In the genomic region with DNA sequence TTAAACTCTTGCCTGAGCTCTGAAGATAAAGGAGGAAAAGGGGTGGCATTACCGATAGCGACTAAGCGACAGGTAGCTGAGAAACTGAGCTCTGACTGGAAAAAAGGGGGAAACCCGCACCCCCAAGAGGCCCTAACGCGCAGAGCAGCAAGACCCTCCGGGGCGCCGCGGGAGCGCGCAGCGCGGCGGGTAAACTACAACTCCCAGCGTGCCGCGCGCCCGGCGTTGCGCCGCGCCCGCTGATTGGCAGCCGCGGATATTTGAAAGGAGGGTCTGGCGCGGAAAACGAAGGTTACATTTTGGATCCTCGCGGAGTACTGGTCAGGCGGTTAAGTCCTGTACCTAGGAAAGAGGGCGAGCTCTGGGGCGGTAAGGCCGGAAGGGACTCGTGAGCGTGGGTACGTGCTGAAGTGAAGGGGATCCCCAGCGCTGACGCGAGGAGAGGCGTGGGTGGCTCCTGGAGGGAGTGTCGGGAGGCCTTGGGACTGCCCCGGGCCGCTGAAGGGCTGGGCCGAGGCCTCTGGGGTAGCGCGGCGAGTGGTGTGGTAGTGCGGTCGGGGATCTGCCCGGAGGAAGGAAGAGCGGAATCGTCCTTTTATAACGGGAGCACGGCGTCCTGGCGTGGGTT, we compare ENCODE assay signal across 8 cellular contexts. TPM values are rescaled to one million over a fixed set of nuclear protein-coding genes. Genes with fewer than 3 reads are reported as not detected.
DNase-seq lines count a peak whose midpoint lies in the region; ATAC-seq and TF ChIP-seq lines count a peak whose summit lies in the region.

Gene ESPL1, plus strand, starts transcription at position 291 of the 628 bp plus-strand sequence. CDS start 468 bp downstream, outside the sequence.

- peaks cover 21% of the 10 kb centered on the region for H3K4me1 Mint-ChIP-seq in activated T-cell treated with anti-CD3 and anti-CD28 coated beads, Interleukin-2, amount 50 U/mL, for 4 hours (ENCODE audit: low read depth)
- peaks cover 22 to 23% of the 10 kb centered on the region in 2 donors for H3K4me1 Mint-ChIP-seq in natural killer cell

- H3K9ac ChIP-seq in HUES6 (ENCODE audit: low read length), result peak within 1 kb of the TSS; percentile 86
- H3K9ac ChIP-seq in fibroblast of lung (ENCODE audit: insufficient read depth, low read length), result peak within 1 kb of the TSS; percentile 61

- peaks cover 4% of the 10 kb centered on the region; the same call in 1 of the 2 replicates for H3K4me1 ChIP-seq in HUES6 (ENCODE audit: control insufficient read depth, insufficient read depth, low read length)
- H3K4me1 ChIP-seq in Panc1 (ENCODE audit: control insufficient read depth, insufficient read depth, low read length), result peaks cover 20% of the 10 kb centered on the region
- H3K4me1 ChIP-seq in fibroblast of lung (ENCODE audit: control insufficient read depth, extremely low read depth, insufficient read depth, low read length), result peaks cover 11% of the 10 kb centered on the region

- H2AFZ ChIP-seq in fibroblast of lung (ENCODE audit: low read length), result peak within 1 kb of the TSS; percentile 92

- BruUV-seq in Panc1 (replicated peaks; lab: Mats Ljungman, UMichigan), result no TSS peak

- TF ChIP-seq CTCF in Panc1 (IDR thresholded peaks at IDR 0.05) (no peak), fibroblast of lung (conservative IDR thresholded peaks at IDR 0.05 in 1 of 2, IDR thresholded peaks at IDR 0.05 in 1 of 2; ENCODE audit: low read depth in 1 of 2, low read length in 2 of 2) (peak; percentile 21 to 27), natural killer cell (IDR thresholded peaks at IDR 0.05) (no peak)

- intact Hi-C loops in Panc1 (cut with micrococcal nuclease; ENCODE audit: unreplicated experiment), result no loop called here
- intact Hi-C loops in natural killer cell (cut with micrococcal nuclease), result loop anchor here (1.0 to 5.0 kb wide), 2 partner anchors 16 to 46 kb away; a partner anchor contains a TSS

- H3K9me3 Mint-ChIP-seq in activated T-cell treated with anti-CD3 and anti-CD28 coated beads, Interleukin-2, amount 50 U/mL, for 4 hours, result no peaks in the 10 kb centered on the region
- no peaks in the 10 kb centered on the region for H3K9me3 Mint-ChIP-seq in natural killer cell

- ATAC-seq in GM21447 (IDR thresholded peaks at IDR 0.05; ENCODE audit: unreplicated experiment), result peak; percentile 84
- ATAC-seq in Panc1, result peak; percentile 95
- peak; percentile 91 to 92 for ATAC-seq in activated T-cell treated with anti-CD3 and anti-CD28 coated beads, Interleukin-2, amount 50 U/mL, for 4 hours
- ATAC-seq in natural killer cell, result peak; percentile 90 to 93 (median 90)
- peak; percentile 90 for ATAC-seq in stimulated activated naive CD8-positive, alpha-beta T cell treated with anti-CD3 and anti-CD28 coated beads, Interleukin-15, Interleukin-2, amounts not matched to agents 100 U/mL and 50 U/mL, for 24 hours

- POLR2A ChIA-PET in Panc1 (lab: Charles Lee), result interaction anchor here (0.5 to 0.9 kb wide), 4 partner anchors 42 to 463 kb away, joined by 3 to 8 read pairs (median 4); no protein-coding TSS in a partner anchor

- CTCF ChIA-PET in Panc1 (lab: Charles Lee), result interaction anchor here (0.6 to 1.7 kb wide), 5 partner anchors 17 to 561 kb away, joined by 3 to 7 read pairs (median 3); partner anchors contain the start of gene AAAS

- H3K27me3 ChIP-seq in HUES6 (ENCODE audit: control insufficient read depth, insufficient read depth, low read length) (no peaks in the 10 kb centered on the region), Panc1 (ENCODE audit: control insufficient read depth, insufficient read depth, low read length) (no peaks in the 10 kb centered on the region), fibroblast of lung (ENCODE audit: control insufficient read depth, insufficient read depth, low read length) (no peaks in the 10 kb centered on the region)

- H4K20me1 ChIP-seq in fibroblast of lung (ENCODE audit: control insufficient read depth, extremely low read depth, insufficient read depth, low read length), result no peaks in the 10 kb centered on the region

- peak within 1 kb of the TSS; percentile 97 for H3K4me2 ChIP-seq in fibroblast of lung (ENCODE audit: extremely low read depth, insufficient read depth, low read length)

- no peaks in the 10 kb centered on the region for H3K27me3 Mint-ChIP-seq in activated T-cell treated with anti-CD3 and anti-CD28 coated beads, Interleukin-2, amount 50 U/mL, for 4 hours (ENCODE audit: low read depth)
- no peaks in the 10 kb centered on the region for H3K27me3 Mint-ChIP-seq in natural killer cell (ENCODE audit: low read depth in 2 of 2)

- H3K9me3 ChIP-seq in HUES6 (ENCODE audit: control insufficient read depth, insufficient read depth, low read depth, low read length) (no peaks in the 10 kb centered on the region), Panc1 (ENCODE audit: control insufficient read depth, insufficient read depth, low read depth, low read length) (no peaks in the 10 kb centered on the region), fibroblast of lung (ENCODE audit: control insufficient read depth, insufficient read depth, low read depth, low read length) (no peaks in the 10 kb centered on the region)

- peaks cover 26% of the 10 kb centered on the region for H3K79me2 ChIP-seq in fibroblast of lung (ENCODE audit: control insufficient read depth, insufficient read depth, low read length)

- DNase-seq in DMS53 (lab: John Stamatoyannopoulos, UW), result peak; percentile 81
- no peak for DNase-seq in Panc1 (ENCODE audit: low read depth, low spot score)
- peak; percentile 74 for DNase-seq in activated T-cell treated with anti-CD3 and anti-CD28 coated beads, Interleukin-2, amount 50 U/mL, for 4 hours
- peak; percentile 70 to 72 for DNase-seq in fibroblast of lung (ENCODE audit: low read depth in 2 of 2)
- peak; percentile 76 for DNase-seq in natural killer cell
- DNase-seq in stimulated activated naive CD8-positive, alpha-beta T cell treated with anti-CD3 and anti-CD28 coated beads, Interleukin-15, Interleukin-2, amounts not matched to agents 100 U/mL and 50 U/mL, for 24 hours, result peak; percentile 93

- peak within 1 kb of the TSS; percentile 96 for H3K4me3 ChIP-seq in HUES6 (ENCODE audit: low read depth, low read length)
- peak within 1 kb of the TSS; percentile 76 to 82 for H3K4me3 ChIP-seq in Panc1 (ENCODE audit: low read depth in 2 of 2, low read length in 2 of 2)
- peak within 1 kb of the TSS; percentile 56 to 93 (median 88) for H3K4me3 ChIP-seq in fibroblast of lung (replicated peaks in 1 of 4; ENCODE audit: control extremely low read depth in 1 of 4, insufficient read depth in 1 of 4, low read depth in 3 of 4, low read length in 4 of 4)

- no peaks in the 10 kb centered on the region for H3K36me3 Mint-ChIP-seq in activated T-cell treated with anti-CD3 and anti-CD28 coated beads, Interleukin-2, amount 50 U/mL, for 4 hours (ENCODE audit: insufficient read depth)
- no peaks in the 10 kb centered on the region for H3K36me3 Mint-ChIP-seq in natural killer cell

- in situ Hi-C loops in Panc1 (cut with HindIII; ENCODE audit: low pct_unique_long_range_greater_than_20kb, low sequenced_read_pairs), result no loop called here

- H3K27ac Mint-ChIP-seq in natural killer cell, result peak within 1 kb of the TSS; percentile 91 to 93

- peak within 1 kb of the TSS; percentile 99 for H3K4me3 Mint-ChIP-seq in activated T-cell treated with anti-CD3 and anti-CD28 coated beads, Interleukin-2, amount 50 U/mL, for 4 hours
- H3K4me3 Mint-ChIP-seq in natural killer cell, result peak within 1 kb of the TSS; percentile 99

- H3K36me3 ChIP-seq in HUES6 (ENCODE audit: control insufficient read depth, insufficient read depth, low read length), result peaks cover 30% of the 10 kb centered on the region
- H3K36me3 ChIP-seq in Panc1 (ENCODE audit: control insufficient read depth, insufficient read depth, low read length), result no peaks in the 10 kb centered on the region; the same call in none of the 2 replicates
- H3K36me3 ChIP-seq in fibroblast of lung (ENCODE audit: control insufficient read depth, insufficient read depth, low read length), result peaks cover 2% of the 10 kb centered on the region

- H3K27ac ChIP-seq in HUES6 (ENCODE audit: low read depth, low read length), result peak within 1 kb of the TSS; percentile 28; the same call in 1 of the 2 replicates
- peak within 1 kb of the TSS; percentile 86 for H3K27ac ChIP-seq in Panc1 (ENCODE audit: low read length)
- peak within 1 kb of the TSS; percentile 85 for H3K27ac ChIP-seq in fibroblast of lung (ENCODE audit: insufficient read depth, low read length)

RNA-seq across cellular contexts. Expression of gene ESPL1, which starts in this region (rescaled TPM):
- total RNA-seq in Panc1 (2021; ENCODE audit: unreplicated experiment) (54.6 TPM), fibroblast of lung (0.26 and 1.8 TPM in 2 replicates), natural killer cell (1 to 10 TPM; 1.9 to 5.8 (median 3.1) TPM)
- 13.7 TPM for polyA plus RNA-seq in Panc1 (2012; ENCODE audit: insufficient read length)
- total RNA-seq in activated T-cell treated with anti-CD3 and anti-CD28 coated beads, Interleukin-2, amount 50 U/mL, for 4 hours, result 10 to 100 TPM; 19.9 to 21.9 (median 20.0) TPM
- polyA plus RNA-seq in fibroblast of lung, result 1.4 and 5.8 TPM in 2 replicates
- 1.7 and 5.1 TPM in 2 replicates for polyA plus RNA-seq in fibroblast of lung (2012)
- 11.3 and 27.3 TPM in 2 replicates for polyA minus RNA-seq in fibroblast of lung (ENCODE audit: low replicate concordance)

Comparison
In these comparisons a context has a peak if more than half of its experiments do, and no peak if none do; other contexts are left out.
1. H3K27ac ChIP-seq: peak in every context shown above with its lines; median percentile 86 in Panc1; 85 in fibroblast of lung; 28 in HUES6.
2. CTCF ChIP-seq: peak in fibroblast of lung (2 of 2); none in Panc1 (single experiment) and natural killer cell (single experiment).
3. Peak in every context shown above with its lines, with median percentiles within 50 percentile points of each other: ATAC-seq and H3K4me3 ChIP-seq.